8 cellular contexts compared by ENCODE assay signal in genomic region chr6:28863607-28864320, GRCh38.
DNase-seq lines count a peak whose midpoint lies in the region; ATAC-seq and TF ChIP-seq lines count a peak whose summit lies in the region.

No MANE protein-coding gene starts in this region.

- H3K4me3 Mint-ChIP-seq in activated naive CD8-positive, alpha-beta T cell treated with anti-CD3 and anti-CD28 coated beads, Interleukin-2, amount 10 ng/mL, durations not matched to agents 7 days and 5 days = peak overlapping the region; percentile 92

- TF ChIP-seq POLR2A in ovary (IDR thresholded peaks at IDR 0.05) (no peak), testis (IDR thresholded peaks at IDR 0.05) (no peak)

- H3K9me3 ChIP-seq in ovary = no peaks in the 10 kb centered on the region
- no peaks in the 10 kb centered on the region for H3K9me3 ChIP-seq in testis

- peak overlapping the region; percentile 50 to 54 for H3K27ac ChIP-seq in ovary
- H3K27ac ChIP-seq in testis = peak overlapping the region; percentile 71 to 79

- peaks cover 3% of the 10 kb centered on the region for H3K27me3 Mint-ChIP-seq in activated naive CD8-positive, alpha-beta T cell treated with anti-CD3 and anti-CD28 coated beads, Interleukin-2, amount 10 ng/mL, durations not matched to agents 7 days and 5 days

- H3K27me3 ChIP-seq in ovary (no peaks in the 10 kb centered on the region), testis (no peaks in the 10 kb centered on the region)

- H3K4me1 Mint-ChIP-seq in activated naive CD8-positive, alpha-beta T cell treated with anti-CD3 and anti-CD28 coated beads, Interleukin-2, amount 10 ng/mL, durations not matched to agents 7 days and 5 days = peaks cover 39% of the 10 kb centered on the region

- POLR2A ChIA-PET in activated naive CD8-positive, alpha-beta T cell treated with anti-CD3 and anti-CD28 coated beads, Interleukin-2, amount 10 ng/mL, durations not matched to agents 7 days and 5 days (lab: Charles Lee) = interaction anchor here (0.6 to 7.4 kb wide), 8 partner anchors 21 to 970 kb away, joined by 3 to 64 read pairs (median 6); partner anchors contain the start of gene TRIM27

- ATAC-seq in Right ventricle myocardium inferior (peak; percentile 88), Right ventricle myocardium superior (ENCODE audit: poor library complexity) (peak; percentile 85)
- ATAC-seq in activated naive CD8-positive, alpha-beta T cell treated with anti-CD3 and anti-CD28 coated beads, Interleukin-2, amount 10 ng/mL, durations not matched to agents 7 days and 5 days (ENCODE audit: low read depth) = peak; percentile 34

- TF ChIP-seq CTCF in ovary (IDR thresholded peaks at IDR 0.05) (no peak), testis (IDR thresholded peaks at IDR 0.05) (no peak)

- peaks cover 7% of the 10 kb centered on the region for H3K9me3 Mint-ChIP-seq in activated naive CD8-positive, alpha-beta T cell treated with anti-CD3 and anti-CD28 coated beads, Interleukin-2, amount 10 ng/mL, durations not matched to agents 7 days and 5 days

- no peaks in the 10 kb centered on the region for H3K36me3 ChIP-seq in ovary
- H3K36me3 ChIP-seq in testis (ENCODE audit: low read depth, missing control alignments) = no peaks in the 10 kb centered on the region

- peaks cover 3% of the 10 kb centered on the region for H3K36me3 Mint-ChIP-seq in activated naive CD8-positive, alpha-beta T cell treated with anti-CD3 and anti-CD28 coated beads, Interleukin-2, amount 10 ng/mL, durations not matched to agents 7 days and 5 days

- peak overlapping the region; percentile 56 for H3K4me3 ChIP-seq in ovary
- peak overlapping the region; percentile 73 to 83 for H3K4me3 ChIP-seq in testis

- WGBS in ovary, 3 donors = 0 to 1% (median 1%) methylated on average over 47 of the region's 47 CpGs
- 0 to 1% methylated on average over 19 to 47 of the region's 47 CpGs for WGBS in testis, 2 donors

- TF ChIP-seq EP300 in ovary (IDR thresholded peaks at IDR 0.05) = no peak

- peak overlapping the region; percentile 88 for H3K27ac Mint-ChIP-seq in activated naive CD8-positive, alpha-beta T cell treated with anti-CD3 and anti-CD28 coated beads, Interleukin-2, amount 10 ng/mL, durations not matched to agents 7 days and 5 days

- H3K4me1 ChIP-seq in ovary (ENCODE audit: insufficient read depth) (peaks cover 2% of the 10 kb centered on the region), testis (peaks cover 3% of the 10 kb centered on the region)

- intact Hi-C loops in Right ventricle myocardium inferior (cut with DNase I) (loop anchor here (1.0 to 10.0 kb wide), 2 partner anchors 25 to 121 kb away; no protein-coding TSS in a partner anchor), cardiac septum (cut with DNase I) (loop anchor here (10.0 kb wide), 1 partner anchor 121 kb away; no protein-coding TSS in a partner anchor), Right ventricle myocardium superior (cut with DNase I) (loop anchor here (1.0 to 10.0 kb wide), 2 partner anchors 25 to 121 kb away; no protein-coding TSS in a partner anchor), ovary (cut with DNase I) (no loop called here), testis (cut with DNase I; ENCODE audit: low total_unique reads) (no loop called here)

- DNase-seq in Right ventricle myocardium inferior (ENCODE audit: missing footprints) = peak; percentile 74
- DNase-seq in cardiac septum (ENCODE audit: low spot score) = no peak
- peak; percentile 92 for DNase-seq in NAMALWA (ENCODE audit: low spot score)
- peak; percentile 81 for DNase-seq in SKM-1 treated with dmso at 0.1 percent for 144 hours (lab: John Stamatoyannopoulos, UW; ENCODE audit: unreplicated experiment)
- peak; percentile 77 for DNase-seq in activated naive CD8-positive, alpha-beta T cell treated with anti-CD3 and anti-CD28 coated beads, Interleukin-2, amount 10 ng/mL, durations not matched to agents 7 days and 5 days
- peak; percentile 77 for DNase-seq in Right ventricle myocardium superior
- peak; percentile 41 to 76 (median 73) for DNase-seq in ovary
- peak; percentile 83 for DNase-seq in testis

Comparison
In these comparisons a context has a peak if more than half of its experiments do, and no peak if none do; other contexts are left out.
1. ATAC-seq: peak in every context shown above with its lines; median percentile 88 in Right ventricle myocardium inferior; 85 in Right ventricle myocardium superior; 34 in activated naive CD8-positive, alpha-beta T cell treated with anti-CD3 and anti-CD28 coated beads, Interleukin-2, amount 10 ng/mL, durations not matched to agents 7 days and 5 days.
2. intact Hi-C loops: an anchor here in Right ventricle myocardium inferior (1.0 to 10.0 kb wide), cardiac septum (10.0 kb wide) and Right ventricle myocardium superior (1.0 to 10.0 kb wide); none called in ovary and testis.